ENCODE assay signal across 1 cellular context in the genomic region with DNA sequence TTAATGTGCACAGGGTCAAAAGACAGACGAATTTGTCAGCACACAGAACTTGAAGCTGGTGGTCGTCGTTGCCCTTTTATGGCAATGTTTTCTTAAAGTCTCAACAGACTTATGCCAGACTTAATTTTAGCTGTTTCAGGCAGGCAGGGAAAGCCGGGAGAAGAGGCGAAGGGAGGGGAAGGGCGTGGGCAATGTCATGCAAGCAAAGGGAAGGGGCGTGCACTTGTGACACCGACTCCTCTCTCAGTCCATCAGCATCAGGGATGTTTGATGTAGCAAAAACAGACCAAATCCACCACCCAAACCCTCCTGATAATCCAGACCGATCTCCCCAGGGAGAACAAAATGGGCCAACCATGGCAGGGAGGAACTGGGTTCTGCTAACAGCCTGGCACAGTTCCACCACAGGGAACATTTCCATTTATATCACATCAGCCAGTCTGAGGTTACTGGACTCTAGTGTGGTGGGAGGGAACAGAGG.
TF ChIP-seq lines count a peak whose summit lies in the region.

No MANE protein-coding gene starts in this region.

TF ChIP-seq in H1, 55 proteins besides CTCF, POLR2A, EP300 and RAD21 (continued from another document):
- TF ChIP-seq BACH1 (IDR thresholded peaks at IDR 0.05; ENCODE audit: low read length) (no peak), FOSL1 (IDR thresholded peaks at IDR 0.05; ENCODE audit: insufficient read depth, low read depth, low read length) (no peak), CHD2 (IDR thresholded peaks at IDR 0.05; ENCODE audit: low read length) (no peak), RFX5 (IDR thresholded peaks at IDR 0.05; ENCODE audit: borderline replicate concordance, low read depth, low read length) (no peak), POLR2AphosphoS5 (IDR thresholded peaks at IDR 0.05; ENCODE audit: low read depth, low read length) (no peak), KDM4A (IDR thresholded peaks at IDR 0.05; ENCODE audit: low read depth, low read length, severe bottlenecking) (no peak), BRCA1 (IDR thresholded peaks at IDR 0.05; ENCODE audit: low read depth, low read length) (no peak), CBX8 (IDR thresholded peaks at IDR 0.05; ENCODE audit: borderline replicate concordance, low read depth, low read length) (no peak), JUND (IDR thresholded peaks at IDR 0.05; ENCODE audit: low read length) (no peak), CHD1 (IDR thresholded peaks at IDR 0.05; ENCODE audit: low read depth, low read length) (no peak), TAF7 (optimal IDR thresholded peaks at IDR 0.05; ENCODE audit: borderline replicate concordance, low read depth, low read length) (no peak)
- TF ChIP-seq, protein P1, sequence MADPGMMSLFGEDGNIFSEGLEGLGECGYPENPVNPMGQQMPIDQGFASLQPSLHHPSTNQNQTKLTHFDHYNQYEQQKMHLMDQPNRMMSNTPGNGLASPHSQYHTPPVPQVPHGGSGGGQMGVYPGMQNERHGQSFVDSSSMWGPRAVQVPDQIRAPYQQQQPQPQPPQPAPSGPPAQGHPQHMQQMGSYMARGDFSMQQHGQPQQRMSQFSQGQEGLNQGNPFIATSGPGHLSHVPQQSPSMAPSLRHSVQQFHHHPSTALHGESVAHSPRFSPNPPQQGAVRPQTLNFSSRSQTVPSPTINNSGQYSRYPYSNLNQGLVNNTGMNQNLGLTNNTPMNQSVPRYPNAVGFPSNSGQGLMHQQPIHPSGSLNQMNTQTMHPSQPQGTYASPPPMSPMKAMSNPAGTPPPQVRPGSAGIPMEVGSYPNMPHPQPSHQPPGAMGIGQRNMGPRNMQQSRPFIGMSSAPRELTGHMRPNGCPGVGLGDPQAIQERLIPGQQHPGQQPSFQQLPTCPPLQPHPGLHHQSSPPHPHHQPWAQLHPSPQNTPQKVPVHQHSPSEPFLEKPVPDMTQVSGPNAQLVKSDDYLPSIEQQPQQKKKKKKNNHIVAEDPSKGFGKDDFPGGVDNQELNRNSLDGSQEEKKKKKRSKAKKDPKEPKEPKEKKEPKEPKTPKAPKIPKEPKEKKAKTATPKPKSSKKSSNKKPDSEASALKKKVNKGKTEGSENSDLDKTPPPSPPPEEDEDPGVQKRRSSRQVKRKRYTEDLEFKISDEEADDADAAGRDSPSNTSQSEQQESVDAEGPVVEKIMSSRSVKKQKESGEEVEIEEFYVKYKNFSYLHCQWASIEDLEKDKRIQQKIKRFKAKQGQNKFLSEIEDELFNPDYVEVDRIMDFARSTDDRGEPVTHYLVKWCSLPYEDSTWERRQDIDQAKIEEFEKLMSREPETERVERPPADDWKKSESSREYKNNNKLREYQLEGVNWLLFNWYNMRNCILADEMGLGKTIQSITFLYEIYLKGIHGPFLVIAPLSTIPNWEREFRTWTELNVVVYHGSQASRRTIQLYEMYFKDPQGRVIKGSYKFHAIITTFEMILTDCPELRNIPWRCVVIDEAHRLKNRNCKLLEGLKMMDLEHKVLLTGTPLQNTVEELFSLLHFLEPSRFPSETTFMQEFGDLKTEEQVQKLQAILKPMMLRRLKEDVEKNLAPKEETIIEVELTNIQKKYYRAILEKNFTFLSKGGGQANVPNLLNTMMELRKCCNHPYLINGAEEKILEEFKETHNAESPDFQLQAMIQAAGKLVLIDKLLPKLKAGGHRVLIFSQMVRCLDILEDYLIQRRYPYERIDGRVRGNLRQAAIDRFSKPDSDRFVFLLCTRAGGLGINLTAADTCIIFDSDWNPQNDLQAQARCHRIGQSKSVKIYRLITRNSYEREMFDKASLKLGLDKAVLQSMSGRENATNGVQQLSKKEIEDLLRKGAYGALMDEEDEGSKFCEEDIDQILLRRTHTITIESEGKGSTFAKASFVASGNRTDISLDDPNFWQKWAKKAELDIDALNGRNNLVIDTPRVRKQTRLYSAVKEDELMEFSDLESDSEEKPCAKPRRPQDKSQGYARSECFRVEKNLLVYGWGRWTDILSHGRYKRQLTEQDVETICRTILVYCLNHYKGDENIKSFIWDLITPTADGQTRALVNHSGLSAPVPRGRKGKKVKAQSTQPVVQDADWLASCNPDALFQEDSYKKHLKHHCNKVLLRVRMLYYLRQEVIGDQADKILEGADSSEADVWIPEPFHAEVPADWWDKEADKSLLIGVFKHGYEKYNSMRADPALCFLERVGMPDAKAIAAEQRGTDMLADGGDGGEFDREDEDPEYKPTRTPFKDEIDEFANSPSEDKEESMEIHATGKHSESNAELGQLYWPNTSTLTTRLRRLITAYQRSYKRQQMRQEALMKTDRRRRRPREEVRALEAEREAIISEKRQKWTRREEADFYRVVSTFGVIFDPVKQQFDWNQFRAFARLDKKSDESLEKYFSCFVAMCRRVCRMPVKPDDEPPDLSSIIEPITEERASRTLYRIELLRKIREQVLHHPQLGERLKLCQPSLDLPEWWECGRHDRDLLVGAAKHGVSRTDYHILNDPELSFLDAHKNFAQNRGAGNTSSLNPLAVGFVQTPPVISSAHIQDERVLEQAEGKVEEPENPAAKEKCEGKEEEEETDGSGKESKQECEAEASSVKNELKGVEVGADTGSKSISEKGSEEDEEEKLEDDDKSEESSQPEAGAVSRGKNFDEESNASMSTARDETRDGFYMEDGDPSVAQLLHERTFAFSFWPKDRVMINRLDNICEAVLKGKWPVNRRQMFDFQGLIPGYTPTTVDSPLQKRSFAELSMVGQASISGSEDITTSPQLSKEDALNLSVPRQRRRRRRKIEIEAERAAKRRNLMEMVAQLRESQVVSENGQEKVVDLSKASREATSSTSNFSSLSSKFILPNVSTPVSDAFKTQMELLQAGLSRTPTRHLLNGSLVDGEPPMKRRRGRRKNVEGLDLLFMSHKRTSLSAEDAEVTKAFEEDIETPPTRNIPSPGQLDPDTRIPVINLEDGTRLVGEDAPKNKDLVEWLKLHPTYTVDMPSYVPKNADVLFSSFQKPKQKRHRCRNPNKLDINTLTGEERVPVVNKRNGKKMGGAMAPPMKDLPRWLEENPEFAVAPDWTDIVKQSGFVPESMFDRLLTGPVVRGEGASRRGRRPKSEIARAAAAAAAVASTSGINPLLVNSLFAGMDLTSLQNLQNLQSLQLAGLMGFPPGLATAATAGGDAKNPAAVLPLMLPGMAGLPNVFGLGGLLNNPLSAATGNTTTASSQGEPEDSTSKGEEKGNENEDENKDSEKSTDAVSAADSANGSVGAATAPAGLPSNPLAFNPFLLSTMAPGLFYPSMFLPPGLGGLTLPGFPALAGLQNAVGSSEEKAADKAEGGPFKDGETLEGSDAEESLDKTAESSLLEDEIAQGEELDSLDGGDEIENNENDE (IDR thresholded peaks at IDR 0.05; ENCODE audit: insufficient replicate concordance, low read length): no peak
